Comparison of ENCODE assay signal across 16 cellular contexts in genomic region chr9:129421371-129421770, GRCh38.
DNase-seq lines count a peak whose midpoint lies in the region; ATAC-seq and TF ChIP-seq lines count a peak whose summit lies in the region.
"Had no signal": no experiment of that assay in that cellular context is flagged by ENCODE, and none has a peak within 500 bp of the region (broad histone marks: within the 10 kb centered on the region; RNA-seq: fewer than 3 reads in every experiment).

No MANE protein-coding gene starts in this region.

- CTCF ChIA-PET in IMR-90 (lab: Yijun Ruan, JAX), result no interaction called here

- H3K4me3 Mint-ChIP-seq in nephron progenitor cell, result no peak overlapping the region
- H3K4me3 Mint-ChIP-seq: CD4-positive, alpha-beta memory T cell; IgD-negative memory B cell had no signal

- intact Hi-C loops in IMR-90 (cut with micrococcal nuclease) (no loop called here), dorsolateral prefrontal cortex (cut with DNase I) (no loop called here), mucosa of descending colon (cut with DNase I, micrococcal nuclease) (no loop called here)

- H4K8ac ChIP-seq in IMR-90 (ENCODE audit: low read depth in 2 of 2, low read length in 2 of 2), result no peak overlapping the region

- H3K4me1 ChIP-seq in IMR-90 (ENCODE audit: control insufficient read depth, insufficient read depth, low read length) (peaks cover 6% of the 10 kb centered on the region), mucosa of descending colon (ENCODE audit: low read depth) (no peaks in the 10 kb centered on the region)

- no peak overlapping the region for H3K23ac ChIP-seq in IMR-90 (ENCODE audit: low read depth, low read length)

- peak overlapping the region; percentile 20 for H3K27ac Mint-ChIP-seq in nephron progenitor cell

- H4K91ac ChIP-seq in IMR-90 (ENCODE audit: insufficient read depth, low read depth, low read length), result no peak overlapping the region

- no peak for TF ChIP-seq RAD21 in IMR-90 (IDR thresholded peaks at IDR 0.05; ENCODE audit: low read length)

- TF ChIP-seq CTCF in IMR-90 (conservative IDR thresholded peaks at IDR 0.05; ENCODE audit: low read depth, low read length) (no peak), dorsolateral prefrontal cortex (IDR thresholded peaks at IDR 0.05 in 54 of 56, conservative IDR thresholded peaks at IDR 0.05 in 2 of 56; ENCODE audit: low read depth in 1 of 56, partially characterized antibody in 56 of 56) (no peak), nephron progenitor cell (IDR thresholded peaks at IDR 0.05) (no peak), mucosa of descending colon (IDR thresholded peaks at IDR 0.05) (no peak)

- H4K5ac ChIP-seq in IMR-90 (ENCODE audit: low read depth, low read length), result no peak overlapping the region

- H3K79me1 ChIP-seq in IMR-90 (ENCODE audit: low read depth in 1 of 2, low read length in 2 of 2), result no peaks in the 10 kb centered on the region

- peak overlapping the region; percentile 23 for H2AFZ ChIP-seq in IMR-90 (replicated peaks; ENCODE audit: low read length, poor library complexity)

- in situ Hi-C loops in IMR-90 (cut with MboI; ENCODE audit: low sequenced_read_pairs), result no loop called here

- DNase-seq in IMR-90 (no peak), dorsolateral prefrontal cortex (no peak), nephron progenitor cell (no peak), NCI-H510A treated with DMSO at 0.1 percent for 48 hours (lab: John Stamatoyannopoulos, UW) (no peak), mucosa of descending colon (no peak)
- DNase-seq in activated effector memory CD4-positive, alpha-beta T cell treated with anti-CD3 and anti-CD28 coated beads, Interleukin-2, amount 50 U/mL, for 16 hours, result no peak
- DNase-seq: CD4-positive, alpha-beta memory T cell; GF-D8; NCI-H1694; NCI-H2081 treated with DMSO at 0.1 percent for 48 hours; NCI-H2171 treated with DMSO at 0.1 percent for 48 hours; NCI-H526; Right ventricle myocardium superior had no signal

- no peak overlapping the region for H2BK15ac ChIP-seq in IMR-90 (ENCODE audit: low read depth, low read length)

- H3K4ac ChIP-seq in IMR-90 (ENCODE audit: low read depth, low read length), result no peak overlapping the region

- no peaks in the 10 kb centered on the region for H4K20me1 ChIP-seq in IMR-90 (ENCODE audit: insufficient read depth, low read length)
- H4K20me1 ChIP-seq: BLaER1 treated with 17β-estradiol and CSF1 and Interleukin-3, amounts not matched to agents 10 nM and 100 nM had no signal

- H3K56ac ChIP-seq in IMR-90 (ENCODE audit: extremely low read depth, insufficient read depth, low read length), result no peak overlapping the region

- H3K4me2 ChIP-seq in IMR-90 (ENCODE audit: low read depth, low read length), result no peak overlapping the region

- H3K9me3 Mint-ChIP-seq in nephron progenitor cell, result no peaks in the 10 kb centered on the region

- H2AK9ac ChIP-seq in IMR-90 (replicated peaks; ENCODE audit: low read depth, low read length, poor library complexity), result peak overlapping the region; percentile 8

- H3K14ac ChIP-seq in IMR-90 (replicated peaks; ENCODE audit: low read depth, low read length), result no peak overlapping the region

- WGBS in IMR-90 (ENCODE audit: extremely low coverage in 2 of 2, insufficient read length in 1 of 2), 2 experiments, result 82% methylated on average over 8 of the region's 29 CpGs; no CpG with 5 or more reads in 1 of the 2 experiments

- POLR2A ChIA-PET in IMR-90 (lab: Charles Lee; ENCODE audit: unreplicated experiment), result no interaction called here

- H3K9ac ChIP-seq in IMR-90 (ENCODE audit: low read depth, low read length), result no peak overlapping the region
- H3K9ac ChIP-seq: BLaER1 treated with 17β-estradiol and CSF1 and Interleukin-3, amounts not matched to agents 10 nM and 100 nM had no signal

- ATAC-seq in IMR-90 (ENCODE audit: low read depth), result no peak
- ATAC-seq in mucosa of descending colon, result no peak

- H3K9me3 ChIP-seq in IMR-90 (ENCODE audit: control insufficient read depth, insufficient read depth, low read length) (peaks cover 4% of the 10 kb centered on the region; the same call in 1 of the 2 replicates), mucosa of descending colon (no peaks in the 10 kb centered on the region)

- TF ChIP-seq POLR2A in IMR-90 (IDR thresholded peaks at IDR 0.05; ENCODE audit: low read depth, low read length), result no peak

- H3K27me3 Mint-ChIP-seq in nephron progenitor cell (ENCODE audit: low read depth, poor library complexity), result peaks cover 3% of the 10 kb centered on the region
- H3K27me3 Mint-ChIP-seq: CD4-positive, alpha-beta memory T cell; IgD-negative memory B cell had no signal

- H3K27me3 ChIP-seq in IMR-90 (ENCODE audit: control insufficient read depth, insufficient read depth, low read length) (no peaks in the 10 kb centered on the region), dorsolateral prefrontal cortex (no peaks in the 10 kb centered on the region)
- H3K27me3 ChIP-seq: BLaER1 treated with 17β-estradiol and CSF1 and Interleukin-3, amounts not matched to agents 10 nM and 100 nM had no signal

- no peak overlapping the region for H2BK5ac ChIP-seq in IMR-90 (ENCODE audit: low read depth, low read length, poor library complexity, severe bottlenecking)

- no peak overlapping the region for H3K18ac ChIP-seq in IMR-90 (ENCODE audit: low read depth, low read length)

- no peak overlapping the region for H2BK20ac ChIP-seq in IMR-90 (ENCODE audit: low read depth, low read length)

- BruUV-seq in IMR-90 (replicated peaks; lab: Mats Ljungman, UMichigan), result no TSS peak

- no peak overlapping the region; the same call in 1 of the 2 replicates for H2AK5ac ChIP-seq in IMR-90 (ENCODE audit: low read depth, low read length)

- peaks cover 77% of the 10 kb centered on the region for H3K4me1 Mint-ChIP-seq in nephron progenitor cell

- H3K4me3 ChIP-seq in IMR-90 (ENCODE audit: insufficient read depth, low read depth, low read length) (no peak overlapping the region), dorsolateral prefrontal cortex (no peak overlapping the region), mucosa of descending colon (no peak overlapping the region)
- H3K4me3 ChIP-seq: BLaER1 treated with 17β-estradiol and CSF1 and Interleukin-3, amounts not matched to agents 10 nM and 100 nM had no signal

- H3K27ac ChIP-seq in IMR-90 (ENCODE audit: insufficient read depth, low read length) (no peak overlapping the region), dorsolateral prefrontal cortex (peak overlapping the region in 30 of 59 donors; percentile 3 to 75 (median 44)), temporal lobe (ENCODE audit: low read depth, low read length) (peak overlapping the region; percentile 20)
- H3K27ac ChIP-seq: BLaER1 treated with 17β-estradiol and CSF1 and Interleukin-3, amounts not matched to agents 10 nM and 100 nM had no signal

- no peak overlapping the region for H2BK120ac ChIP-seq in IMR-90 (ENCODE audit: low read depth, low read length)

- dilution Hi-C loops in IMR-90 (cut with HindIII; ENCODE audit: low sequenced_read_pairs, unreplicated experiment), result no loop called here

- peaks cover 7% of the 10 kb centered on the region for H3K9me1 ChIP-seq in IMR-90 (ENCODE audit: insufficient read depth, low read length)

- no peaks in the 10 kb centered on the region for H3K36me3 Mint-ChIP-seq in nephron progenitor cell (ENCODE audit: low read depth)
- H3K36me3 Mint-ChIP-seq: CD4-positive, alpha-beta memory T cell; IgD-negative memory B cell had no signal

- no peaks in the 10 kb centered on the region for H3K36me3 ChIP-seq in IMR-90 (ENCODE audit: control insufficient read depth, insufficient read depth, low read length)
- H3K36me3 ChIP-seq in mucosa of descending colon (ENCODE audit: low read depth), result no peaks in the 10 kb centered on the region
- H3K36me3 ChIP-seq: BLaER1 treated with 17β-estradiol and CSF1 and Interleukin-3, amounts not matched to agents 10 nM and 100 nM had no signal

TF ChIP-seq in IMR-90, 13 proteins besides CTCF, POLR2A, EP300 and RAD21:
- no peak for TF ChIP-seq SMC3 (IDR thresholded peaks at IDR 0.05; ENCODE audit: low read depth, low read length)
- no peak for TF ChIP-seq BHLHE40 (IDR thresholded peaks at IDR 0.05; ENCODE audit: low read depth, low read length)
- TF ChIP-seq MAZ (IDR thresholded peaks at IDR 0.05; ENCODE audit: borderline replicate concordance, low read depth, low read length), result no peak
- no peak for TF ChIP-seq MAFK (IDR thresholded peaks at IDR 0.05; ENCODE audit: low read depth, low read length)
- TF ChIP-seq CHD1 (IDR thresholded peaks at IDR 0.05; ENCODE audit: low read depth, low read length), result no peak
- TF ChIP-seq CEBPB (IDR thresholded peaks at IDR 0.05; ENCODE audit: low read depth, low read length), result no peak
- no peak for TF ChIP-seq MXI1 (IDR thresholded peaks at IDR 0.05; ENCODE audit: borderline replicate concordance, low read depth, low read length)
- TF ChIP-seq, protein P1, sequence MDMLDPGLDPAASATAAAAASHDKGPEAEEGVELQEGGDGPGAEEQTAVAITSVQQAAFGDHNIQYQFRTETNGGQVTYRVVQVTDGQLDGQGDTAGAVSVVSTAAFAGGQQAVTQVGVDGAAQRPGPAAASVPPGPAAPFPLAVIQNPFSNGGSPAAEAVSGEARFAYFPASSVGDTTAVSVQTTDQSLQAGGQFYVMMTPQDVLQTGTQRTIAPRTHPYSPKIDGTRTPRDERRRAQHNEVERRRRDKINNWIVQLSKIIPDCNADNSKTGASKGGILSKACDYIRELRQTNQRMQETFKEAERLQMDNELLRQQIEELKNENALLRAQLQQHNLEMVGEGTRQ (IDR thresholded peaks at IDR 0.05; ENCODE audit: low read depth, low read length), result no peak
- no peak for TF ChIP-seq FOS (IDR thresholded peaks at IDR 0.05; ENCODE audit: low read depth, low read length)
TF ChIP-seq in IMR-90: peak in this region for 0.
